13 cellular contexts compared by ENCODE assay signal in genomic region chr9:33374190-33374589, GRCh38. TPM values are rescaled to one million over a fixed set of nuclear protein-coding genes. Genes with fewer than 3 reads are reported as not detected.
DNase-seq lines count a peak whose midpoint lies in the region; ATAC-seq and TF ChIP-seq lines count a peak whose summit lies in the region.
"Had no signal": no experiment of that assay in that cellular context is flagged by ENCODE, and none has a peak within 500 bp of the region (broad histone marks: within the 10 kb centered on the region; RNA-seq: fewer than 3 reads in every experiment).

No MANE protein-coding gene starts in this region.

- no peaks in the 10 kb centered on the region for H3K9me3 ChIP-seq in suprapubic skin
- no peaks in the 10 kb centered on the region for H3K9me3 ChIP-seq in left ventricle myocardium inferior (replicated peaks)
- H3K9me3 ChIP-seq: SJCRH30 had no signal

- no peak for TF ChIP-seq POLR2A in suprapubic skin (IDR thresholded peaks at IDR 0.05)

- no peak for DNase-seq in activated CD4-positive, alpha-beta T cell treated with anti-CD3 and anti-CD28 coated beads, Interleukin-2, amount 10 ng/mL, durations not matched to agents 24 days and 14 days
- no peak for DNase-seq in activated CD4-positive, alpha-beta T cell treated with anti-CD3 and anti-CD28 coated beads, Interleukin-2, amount 50 U/mL, for 4 hours
- DNase-seq in nephron progenitor cell (no peak), suprapubic skin (ENCODE audit: low spot score in 2 of 2) (peak; percentile 24 to 27), NCI-H187 (lab: John Stamatoyannopoulos, UW) (no peak), left ventricle myocardium inferior (no peak)
- DNase-seq: NK-92 treated with Interleukin-12 subunit alpha and Interleukin-12 subunit beta, amount 100 ng/mL, for 24 hours had no signal

- no peak overlapping the region for H3K4me3 ChIP-seq in suprapubic skin
- no peak overlapping the region for H3K4me3 ChIP-seq in left ventricle myocardium inferior

- WGBS in suprapubic skin, result 87% methylated on average over 9 of the region's 9 CpGs

- TF ChIP-seq CTCF in nephron progenitor cell (IDR thresholded peaks at IDR 0.05) (no peak), suprapubic skin (IDR thresholded peaks at IDR 0.05) (no peak), left ventricle myocardium inferior (IDR thresholded peaks at IDR 0.05; ENCODE audit: borderline replicate concordance) (no peak)

- no peaks in the 10 kb centered on the region for H3K27me3 Mint-ChIP-seq in activated CD4-positive, alpha-beta T cell treated with anti-CD3 and anti-CD28 coated beads, Interleukin-2, amount 10 ng/mL, durations not matched to agents 24 days and 14 days
- no peaks in the 10 kb centered on the region for H3K27me3 Mint-ChIP-seq in activated T-helper 17 cell treated with anti-CD3 and anti-CD28 coated beads, Interleukin-2, amount 50 U/mL, for 72 hours
- H3K27me3 Mint-ChIP-seq in nephron progenitor cell (ENCODE audit: low read depth, poor library complexity), result no peaks in the 10 kb centered on the region
- H3K27me3 Mint-ChIP-seq: CD4-positive, CD25-positive, alpha-beta regulatory T cell had no signal

- no peaks in the 10 kb centered on the region for H3K9me3 Mint-ChIP-seq in activated CD4-positive, alpha-beta T cell treated with anti-CD3 and anti-CD28 coated beads, Interleukin-2, amount 10 ng/mL, durations not matched to agents 24 days and 14 days
- no peaks in the 10 kb centered on the region for H3K9me3 Mint-ChIP-seq in activated T-helper 17 cell treated with anti-CD3 and anti-CD28 coated beads, Interleukin-2, amount 50 U/mL, for 72 hours
- H3K9me3 Mint-ChIP-seq in nephron progenitor cell, result no peaks in the 10 kb centered on the region

- no peak for ATAC-seq in activated T-helper 17 cell treated with anti-CD3 and anti-CD28 coated beads, Interleukin-2, amount 50 U/mL, for 72 hours (replicated peaks)
- no peak for ATAC-seq in HG03460 (IDR thresholded peaks at IDR 0.05; ENCODE audit: unreplicated experiment)

- H3K27ac Mint-ChIP-seq in activated CD4-positive, alpha-beta T cell treated with anti-CD3 and anti-CD28 coated beads, Interleukin-2, amount 10 ng/mL, durations not matched to agents 24 days and 14 days, result peak overlapping the region; percentile 7
- H3K27ac Mint-ChIP-seq in activated T-helper 17 cell treated with anti-CD3 and anti-CD28 coated beads, Interleukin-2, amount 50 U/mL, for 72 hours, result peak overlapping the region; percentile 19
- H3K27ac Mint-ChIP-seq in nephron progenitor cell, result peak overlapping the region; percentile 41

- H3K27me3 ChIP-seq in suprapubic skin, result no peaks in the 10 kb centered on the region
- no peaks in the 10 kb centered on the region for H3K27me3 ChIP-seq in left ventricle myocardium inferior (ENCODE audit: low read depth)
- H3K27me3 ChIP-seq: SJCRH30 had no signal

- H3K27ac ChIP-seq in suprapubic skin (no peak overlapping the region), left ventricle myocardium inferior (replicated peaks) (no peak overlapping the region)
- H3K27ac ChIP-seq: SJCRH30 had no signal

- no peak overlapping the region for H3K4me3 Mint-ChIP-seq in activated CD4-positive, alpha-beta T cell treated with anti-CD3 and anti-CD28 coated beads, Interleukin-2, amount 10 ng/mL, durations not matched to agents 24 days and 14 days
- no peak overlapping the region for H3K4me3 Mint-ChIP-seq in activated T-helper 17 cell treated with anti-CD3 and anti-CD28 coated beads, Interleukin-2, amount 50 U/mL, for 72 hours
- H3K4me3 Mint-ChIP-seq in nephron progenitor cell, result no peak overlapping the region
- H3K4me3 Mint-ChIP-seq: CD4-positive, CD25-positive, alpha-beta regulatory T cell had no signal

- peaks cover 10% of the 10 kb centered on the region for H3K4me1 Mint-ChIP-seq in activated CD4-positive, alpha-beta T cell treated with anti-CD3 and anti-CD28 coated beads, Interleukin-2, amount 10 ng/mL, durations not matched to agents 24 days and 14 days
- no peaks in the 10 kb centered on the region for H3K4me1 Mint-ChIP-seq in activated T-helper 17 cell treated with anti-CD3 and anti-CD28 coated beads, Interleukin-2, amount 50 U/mL, for 72 hours
- peaks cover 59% of the 10 kb centered on the region for H3K4me1 Mint-ChIP-seq in nephron progenitor cell

- H3K4me1 ChIP-seq in suprapubic skin (peaks cover 33% of the 10 kb centered on the region), left ventricle myocardium inferior (peaks cover 20% of the 10 kb centered on the region)
- H3K4me1 ChIP-seq: SJCRH30 had no signal

- H3K36me3 Mint-ChIP-seq in activated CD4-positive, alpha-beta T cell treated with anti-CD3 and anti-CD28 coated beads, Interleukin-2, amount 10 ng/mL, durations not matched to agents 24 days and 14 days (ENCODE audit: low read depth), result peaks cover 24% of the 10 kb centered on the region
- peaks cover 35% of the 10 kb centered on the region for H3K36me3 Mint-ChIP-seq in activated T-helper 17 cell treated with anti-CD3 and anti-CD28 coated beads, Interleukin-2, amount 50 U/mL, for 72 hours (ENCODE audit: low read depth)
- H3K36me3 Mint-ChIP-seq in nephron progenitor cell (ENCODE audit: low read depth), result peaks cover 10% of the 10 kb centered on the region

- H3K36me3 ChIP-seq in suprapubic skin, result peaks cover 30% of the 10 kb centered on the region
- H3K36me3 ChIP-seq in left ventricle myocardium inferior, result peaks cover 25% of the 10 kb centered on the region

- intact Hi-C loops in activated CD4-positive, alpha-beta T cell treated with anti-CD3 and anti-CD28 coated beads, Interleukin-2, amount 10 ng/mL, durations not matched to agents 24 days and 14 days (cut with micrococcal nuclease), result loop anchor here (2.0 kb wide), 3 partner anchors 41 to 93 kb away; partner anchors contain the start of gene AQP3
- intact Hi-C loops in left ventricle myocardium inferior (cut with micrococcal nuclease), result no loop called here

- TF ChIP-seq EP300 in suprapubic skin (IDR thresholded peaks at IDR 0.05), result no peak

RNA-seq across cellular contexts. Expression of gene AQP7, which starts 28.2 kb away (rescaled TPM):
- total RNA-seq in activated CD4-positive, alpha-beta T cell treated with anti-CD3 and anti-CD28 coated beads, Interleukin-2, amount 10 ng/mL, durations not matched to agents 24 days and 14 days, result not detected in 2 replicates
- under 1 TPM; 0.42 to 0.45 TPM for total RNA-seq in activated T-helper 17 cell treated with anti-CD3 and anti-CD28 coated beads, Interleukin-2, amount 50 U/mL, for 72 hours
- 10 to 100 TPM in 2 of 4 donors, 1 to 10 TPM in 2; 2.1 to 66.5 (median 13.1) TPM for total RNA-seq in suprapubic skin
- 150 TPM for total RNA-seq in left ventricle myocardium inferior
- total RNA-seq: H4, PC-3 had no signal

Comparison
In these comparisons a context has a peak if more than half of its experiments do, and no peak if none do; other contexts are left out.
1. DNase-seq: peak in suprapubic skin (2 of 2); none in activated CD4-positive, alpha-beta T cell treated with anti-CD3 and anti-CD28 coated beads, Interleukin-2, amount 10 ng/mL, durations not matched to agents 24 days and 14 days (single experiment), activated CD4-positive, alpha-beta T cell treated with anti-CD3 and anti-CD28 coated beads, Interleukin-2, amount 50 U/mL, for 4 hours (0 of 2), nephron progenitor cell (single experiment), NCI-H187 (0 of 2) and left ventricle myocardium inferior (single experiment).
2. Peak in every context shown above with its lines, with median percentiles within 50 percentile points of each other: H3K27ac Mint-ChIP-seq.